In genomic region chr2:229416116-229416694, GRCh38 we compare ENCODE assay signal across 11 cellular contexts.
DNase-seq lines count a peak whose midpoint lies in the region; ATAC-seq, FAIRE-seq and TF ChIP-seq lines count a peak whose summit lies in the region.
"Had no signal": no experiment of that assay in that cellular context is flagged by ENCODE, and none has a peak within 500 bp of the region (broad histone marks: within the 10 kb centered on the region; RNA-seq: fewer than 3 reads in every experiment).

No MANE protein-coding gene starts in this region.

- in situ Hi-C loops in gastrocnemius medialis (cut with MboI; ENCODE audit: low sequenced_read_pairs in 4 of 4) = no loop called here

- H3K27ac ChIP-seq in left ventricle myocardium inferior (replicated peaks) = peak overlapping the region; percentile 82
- peak overlapping the region; percentile 38 to 69 (median 56) for H3K27ac ChIP-seq in gastrocnemius medialis

- no peak overlapping the region for H3K4me3 ChIP-seq in left ventricle myocardium inferior
- H3K4me3 ChIP-seq in gastrocnemius medialis = no peak overlapping the region

- ATAC-seq in gastrocnemius medialis = peak; percentile 79 to 83
- no peak for ATAC-seq in HG02870 (IDR thresholded peaks at IDR 0.05; ENCODE audit: unreplicated experiment)
- no peak for ATAC-seq in activated CD4-positive, CD25-positive, alpha-beta regulatory T cell treated with anti-CD3 and anti-CD28 coated beads, Interleukin-2, amount 50 U/mL, for 24 hours

- H3K9me3 ChIP-seq in left ventricle myocardium inferior (replicated peaks) (peaks cover 5% of the 10 kb centered on the region), gastrocnemius medialis (no peaks in the 10 kb centered on the region)

- no peak for FAIRE-seq in HTR-8/SVneo (lab: Jason Lieb, UNC)
- FAIRE-seq: frontal cortex had no signal

- DNase-seq in ELR (ENCODE audit: low read depth) (peak; percentile 59), amniotic epithelial cell (ENCODE audit: low read depth) (peak; percentile 89), left ventricle myocardium inferior (peak; percentile 77), gastrocnemius medialis (peak; percentile 75 to 85), NCI-H1694 (lab: John Stamatoyannopoulos, UW) (no peak), HTR-8/SVneo (ENCODE audit: insufficient read length, low spot score) (no peak)
- DNase-seq: activated CD4-positive, alpha-beta T cell treated with anti-CD3 and anti-CD28 coated beads, Interleukin-2, amount 10 ng/mL, durations not matched to agents 7 days and 5 days; NCI-H1694 treated with DMSO at 0.1 percent for 48 hours had no signal

- TF ChIP-seq POLR2A in gastrocnemius medialis (IDR thresholded peaks at IDR 0.05) = peak in 1 of 2 donors; percentile 38

- H3K27me3 ChIP-seq in left ventricle myocardium inferior (ENCODE audit: low read depth) (no peaks in the 10 kb centered on the region), gastrocnemius medialis (no peaks in the 10 kb centered on the region)

- H3K36me3 ChIP-seq in left ventricle myocardium inferior = no peaks in the 10 kb centered on the region
- no peaks in the 10 kb centered on the region for H3K36me3 ChIP-seq in gastrocnemius medialis

- TF ChIP-seq CTCF in left ventricle myocardium inferior (IDR thresholded peaks at IDR 0.05; ENCODE audit: borderline replicate concordance) (no peak), gastrocnemius medialis (IDR thresholded peaks at IDR 0.05 in 4 of 5, conservative IDR thresholded peaks at IDR 0.05 in 1 of 5) (no peak)

- H3K4me1 ChIP-seq in left ventricle myocardium inferior (peaks cover 16% of the 10 kb centered on the region), gastrocnemius medialis (no peaks in the 10 kb centered on the region)

- intact Hi-C loops in left ventricle myocardium inferior (cut with micrococcal nuclease) (no loop called here), gastrocnemius medialis (cut with DNase I; ENCODE audit: low total_unique reads) (loop anchor here (10.0 kb wide), 1 partner anchor 121 kb away; no protein-coding TSS in a partner anchor)

Comparison
In these comparisons a context has a peak if more than half of its experiments do, and no peak if none do; other contexts are left out.
1. DNase-seq: peak in ELR (single experiment), amniotic epithelial cell (single experiment), left ventricle myocardium inferior (single experiment) and gastrocnemius medialis (2 of 2); none in NCI-H1694 (single experiment) and HTR-8/SVneo (single experiment).
2. ATAC-seq: peak in gastrocnemius medialis (2 of 2); none in HG02870 (single experiment) and activated CD4-positive, CD25-positive, alpha-beta regulatory T cell treated with anti-CD3 and anti-CD28 coated beads, Interleukin-2, amount 50 U/mL, for 24 hours (0 of 2).